Comparison of ENCODE assay signal across 26 cellular contexts in genomic region chr18:49631146-49631866, GRCh38.
DNase-seq lines count a peak whose midpoint lies in the region; ATAC-seq, FAIRE-seq and TF ChIP-seq lines count a peak whose summit lies in the region.
"Had no signal": no experiment of that assay in that cellular context is flagged by ENCODE, and none has a peak within 500 bp of the region (broad histone marks: within the 10 kb centered on the region; RNA-seq: fewer than 3 reads in every experiment).

No MANE protein-coding gene starts in this region.

- no peaks in the 10 kb centered on the region for H3K36me3 Mint-ChIP-seq in neural progenitor cell
- H3K36me3 Mint-ChIP-seq: CD8-positive, alpha-beta T cell had no signal

- H2AFZ ChIP-seq in keratinocyte (ENCODE audit: control insufficient read depth, low read length) (no peak overlapping the region), neural progenitor cell (replicated peaks) (no peak overlapping the region), trophoblast cell (ENCODE audit: insufficient read depth, low read length, poor library complexity) (no peak overlapping the region)

- no peaks in the 10 kb centered on the region for H3K9me3 ChIP-seq in keratinocyte (ENCODE audit: control insufficient read depth, low read depth, low read length)
- H3K9me3 ChIP-seq in neural progenitor cell (ENCODE audit: low read depth) = no peaks in the 10 kb centered on the region
- no peaks in the 10 kb centered on the region for H3K9me3 ChIP-seq in trophoblast cell (ENCODE audit: insufficient read depth, low read depth, low read length)
- no peaks in the 10 kb centered on the region for H3K9me3 ChIP-seq in gastroesophageal sphincter
- H3K9me3 ChIP-seq: Caco-2, SJCRH30 had no signal

- no CpG with 5 or more reads among the region's 12 CpGs for WGBS in trophoblast cell (ENCODE audit: extremely low coverage, insufficient coverage, insufficient read length)
- WGBS in gastroesophageal sphincter (ENCODE audit: low coverage in 1 of 2), 2 donors = 90 to 96% methylated on average over 8 to 11 of the region's 12 CpGs

- no peak overlapping the region for H2BK120ac ChIP-seq in trophoblast cell (ENCODE audit: insufficient read depth, low read length, poor library complexity)

- no peak overlapping the region for H2BK12ac ChIP-seq in trophoblast cell (ENCODE audit: low read length)

- DNase-seq in Right ventricle myocardium superior (no peak), left cardiac atrium (no peak), keratinocyte (ENCODE audit: low read depth, low spot score) (no peak), neural progenitor cell (ENCODE audit: low spot score) (no peak), trophoblast cell (no peak)
- DNase-seq: Caco-2; CD8-positive, alpha-beta T cell; GF-D8; H7; KBM-7; MV-4-11; NCI-H1105; NCI-H146; NCI-H1930; NCI-H446; NCI-H524 treated with DMSO at 0.1 percent for 48 hours; NCI-H774; PC-3; SJCRH30 had no signal

- H3K4me3 ChIP-seq in keratinocyte (ENCODE audit: control insufficient read depth in 2 of 3, extremely low read depth in 1 of 3, insufficient read depth in 2 of 3, low read depth in 1 of 3, low read length in 3 of 3) = no peak overlapping the region
- no peak overlapping the region for H3K4me3 ChIP-seq in neural progenitor cell
- no peak overlapping the region for H3K4me3 ChIP-seq in trophoblast cell (ENCODE audit: low read depth, low read length)
- H3K4me3 ChIP-seq in gastroesophageal sphincter = no peak overlapping the region
- H3K4me3 ChIP-seq: SJCRH30 had no signal

- no peaks in the 10 kb centered on the region for H3K9me1 ChIP-seq in keratinocyte (ENCODE audit: control insufficient read depth, extremely low read depth, insufficient read depth, low read length)

- H2BK5ac ChIP-seq in trophoblast cell (ENCODE audit: low read depth, low read length, poor library complexity) = no peak overlapping the region

- H4K91ac ChIP-seq in trophoblast cell (ENCODE audit: low read depth, low read length) = no peak overlapping the region

- H4K8ac ChIP-seq in trophoblast cell (ENCODE audit: low read depth, low read length) = no peak overlapping the region

- H3K27me3 ChIP-seq in keratinocyte (ENCODE audit: control insufficient read depth, extremely low read depth, insufficient read depth, low read length) (no peaks in the 10 kb centered on the region), neural progenitor cell (no peaks in the 10 kb centered on the region), trophoblast cell (ENCODE audit: insufficient read depth, low read length) (no peaks in the 10 kb centered on the region), gastroesophageal sphincter (no peaks in the 10 kb centered on the region)
- H3K27me3 ChIP-seq: SJCRH30 had no signal

- H3K9me3 Mint-ChIP-seq in neural progenitor cell = no peaks in the 10 kb centered on the region
- H3K9me3 Mint-ChIP-seq: CD8-positive, alpha-beta T cell had no signal

- H3K9ac ChIP-seq in keratinocyte (ENCODE audit: control insufficient read depth, extremely low read depth, insufficient read depth, low read length) (no peak overlapping the region), neural progenitor cell (no peak overlapping the region), trophoblast cell (ENCODE audit: low read length) (no peak overlapping the region)

- no peak overlapping the region for H3K14ac ChIP-seq in trophoblast cell (ENCODE audit: low read length)

- no peak overlapping the region for H4K12ac ChIP-seq in trophoblast cell (ENCODE audit: low read depth, low read length)

- H3K36me3 ChIP-seq in keratinocyte (ENCODE audit: control insufficient read depth in 2 of 2, extremely low read depth in 1 of 2, insufficient read depth in 2 of 2, low read length in 2 of 2) (no peaks in the 10 kb centered on the region), neural progenitor cell (no peaks in the 10 kb centered on the region), trophoblast cell (ENCODE audit: control insufficient read depth in 1 of 2, insufficient read depth in 2 of 2, low read length in 2 of 2) (no peaks in the 10 kb centered on the region), gastroesophageal sphincter (no peaks in the 10 kb centered on the region)
- H3K36me3 ChIP-seq: SJCRH30 had no signal

- H2AK5ac ChIP-seq in trophoblast cell (ENCODE audit: low read length) = no peak overlapping the region

- no peak for TF ChIP-seq EP300 in gastroesophageal sphincter (IDR thresholded peaks at IDR 0.05)

- H3K4ac ChIP-seq in trophoblast cell (ENCODE audit: low read depth, low read length) = no peak overlapping the region

- H3F3A ChIP-seq in neural progenitor cell (ENCODE audit: low read depth) = no peaks in the 10 kb centered on the region

- peaks cover 18% of the 10 kb centered on the region for H3K27me3 Mint-ChIP-seq in neural progenitor cell (ENCODE audit: insufficient read depth, low read depth)

- no peak overlapping the region for H3K27ac ChIP-seq in keratinocyte (ENCODE audit: control insufficient read depth, insufficient read depth, low read length)
- H3K27ac ChIP-seq in neural progenitor cell = no peak overlapping the region
- no peak overlapping the region for H3K27ac ChIP-seq in trophoblast cell (ENCODE audit: low read depth, low read length)
- H3K27ac ChIP-seq in gastroesophageal sphincter = no peak overlapping the region
- H3K27ac ChIP-seq: 22Rv1, C4-2B, SJCRH30 had no signal

- no peak overlapping the region for H3K23ac ChIP-seq in trophoblast cell (ENCODE audit: low read length)

- peak overlapping the region; percentile 52 for H3K27ac Mint-ChIP-seq in neural progenitor cell
- H3K27ac Mint-ChIP-seq: B cell; CD8-positive, alpha-beta T cell had no signal

- H3K4me2 ChIP-seq in keratinocyte (ENCODE audit: control insufficient read depth, extremely low read depth, insufficient read depth, low read depth, low read length) (no peak overlapping the region), neural progenitor cell (no peak overlapping the region), trophoblast cell (ENCODE audit: low read length) (no peak overlapping the region)

- no peak overlapping the region for H3K18ac ChIP-seq in trophoblast cell (ENCODE audit: low read length)

- TF ChIP-seq CTCF in keratinocyte (optimal IDR thresholded peaks at IDR 0.05 in 1 of 3, IDR thresholded peaks at IDR 0.05 in 1 of 3, conservative IDR thresholded peaks at IDR 0.05 in 1 of 3; ENCODE audit: extremely low read depth in 1 of 3, insufficient read depth in 2 of 3, low read length in 3 of 3) (no peak), neural progenitor cell (IDR thresholded peaks at IDR 0.05) (no peak), gastroesophageal sphincter (IDR thresholded peaks at IDR 0.05) (no peak)

- intact Hi-C loops in Right ventricle myocardium superior (cut with DNase I) (no loop called here), left cardiac atrium (cut with DNase I) (no loop called here)

- peak; percentile 20 for FAIRE-seq in keratinocyte (lab: Jason Lieb, UNC)
- FAIRE-seq: GM12891, HTR-8/SVneo had no signal

- H3K79me2 ChIP-seq in keratinocyte (ENCODE audit: control insufficient read depth, insufficient read depth, low read length) (no peaks in the 10 kb centered on the region), neural progenitor cell (ENCODE audit: low read depth) (no peaks in the 10 kb centered on the region), trophoblast cell (ENCODE audit: control insufficient read depth, insufficient read depth, low read length, poor library complexity) (no peaks in the 10 kb centered on the region)

- no peak overlapping the region for H3K4me3 Mint-ChIP-seq in neural progenitor cell
- H3K4me3 Mint-ChIP-seq: B cell; CD8-positive, alpha-beta T cell had no signal

- H3K4me1 Mint-ChIP-seq in neural progenitor cell = peaks cover 43% of the 10 kb centered on the region
- H3K4me1 Mint-ChIP-seq: B cell had no signal

- no peaks in the 10 kb centered on the region for H3K79me1 ChIP-seq in trophoblast cell (ENCODE audit: low read length)

- peaks cover 4% of the 10 kb centered on the region for H3K4me1 ChIP-seq in keratinocyte (ENCODE audit: control insufficient read depth, extremely low read depth, insufficient read depth, low read length)
- H3K4me1 ChIP-seq in neural progenitor cell = no peaks in the 10 kb centered on the region
- H3K4me1 ChIP-seq in trophoblast cell (ENCODE audit: control insufficient read depth in 1 of 2, insufficient read depth in 2 of 2, low read length in 2 of 2) = no peaks in the 10 kb centered on the region
- H3K4me1 ChIP-seq in gastroesophageal sphincter = peaks cover 0 to 11% (median 0%) of the 10 kb centered on the region in 3 donors
- H3K4me1 ChIP-seq: Caco-2 had no signal

- no peak for TF ChIP-seq POLR2A in gastroesophageal sphincter (IDR thresholded peaks at IDR 0.05)

- H4K20me1 ChIP-seq in keratinocyte (ENCODE audit: control insufficient read depth, extremely low read depth, insufficient read depth, low read length) (no peaks in the 10 kb centered on the region), neural progenitor cell (ENCODE audit: low read depth) (no peaks in the 10 kb centered on the region)

- ATAC-seq in Right ventricle myocardium superior (ENCODE audit: poor library complexity) (peak; percentile 18), left cardiac atrium (no peak), HG03432 (IDR thresholded peaks at IDR 0.05; ENCODE audit: unreplicated experiment) (no peak), gastroesophageal sphincter (no peak)
- ATAC-seq: CD8-positive, alpha-beta T cell; PC-3 had no signal

- dilution Hi-C loops in keratinocyte (cut with MboI; ENCODE audit: extremely low pct_ligation_motif_present, low sequenced_read_pairs) = no loop called here
